2 cellular contexts compared by ENCODE assay signal in genomic region chr20:1807394-1807793, GRCh38.
TF ChIP-seq lines count a peak whose summit lies in the region.

No MANE protein-coding gene starts in this region.

TF ChIP-seq in IMR-90, 13 proteins besides CTCF, POLR2A, EP300 and RAD21 (continued from another document):
- no peak for TF ChIP-seq ELK1 (IDR thresholded peaks at IDR 0.05; ENCODE audit: borderline replicate concordance, low read depth, low read length)
- no peak for TF ChIP-seq NFE2L2 (IDR thresholded peaks at IDR 0.05; ENCODE audit: low read depth, low read length)
- no peak for TF ChIP-seq RCOR1 (IDR thresholded peaks at IDR 0.05; ENCODE audit: insufficient replicate concordance, low read length)

TF ChIP-seq in HEK293T, 16 proteins besides CTCF, POLR2A, EP300 and RAD21 (continued from another document):
- TF ChIP-seq, protein P1, sequence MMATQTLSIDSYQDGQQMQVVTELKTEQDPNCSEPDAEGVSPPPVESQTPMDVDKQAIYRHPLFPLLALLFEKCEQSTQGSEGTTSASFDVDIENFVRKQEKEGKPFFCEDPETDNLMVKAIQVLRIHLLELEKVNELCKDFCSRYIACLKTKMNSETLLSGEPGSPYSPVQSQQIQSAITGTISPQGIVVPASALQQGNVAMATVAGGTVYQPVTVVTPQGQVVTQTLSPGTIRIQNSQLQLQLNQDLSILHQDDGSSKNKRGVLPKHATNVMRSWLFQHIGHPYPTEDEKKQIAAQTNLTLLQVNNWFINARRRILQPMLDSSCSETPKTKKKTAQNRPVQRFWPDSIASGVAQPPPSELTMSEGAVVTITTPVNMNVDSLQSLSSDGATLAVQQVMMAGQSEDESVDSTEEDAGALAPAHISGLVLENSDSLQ (IDR thresholded peaks at IDR 0.05): no peak
- TF ChIP-seq NFRKB (IDR thresholded peaks at IDR 0.05) (no peak), TARDBP (IDR thresholded peaks at IDR 0.05) (no peak)
